1 cellular context compared by ENCODE assay signal in genomic region chrX:21661316-21661715, GRCh38.
TF ChIP-seq lines count a peak whose summit lies in the region.

No MANE protein-coding gene starts in this region.

TF ChIP-seq in A549, 52 proteins besides CTCF, POLR2A, EP300 and RAD21 (continued from another document):
- TF ChIP-seq MAZ (IDR thresholded peaks at IDR 0.05; ENCODE audit: borderline replicate concordance, low read depth, low read length) (no peak), CBX8 (IDR thresholded peaks at IDR 0.05) (no peak), JUNB (IDR thresholded peaks at IDR 0.05) (no peak), ZSCAN20 (CRISPR knock-in tag; IDR thresholded peaks at IDR 0.05) (no peak), RCOR1 (IDR thresholded peaks at IDR 0.05; ENCODE audit: low read depth, low read length) (no peak)
- TF ChIP-seq, protein P1, sequence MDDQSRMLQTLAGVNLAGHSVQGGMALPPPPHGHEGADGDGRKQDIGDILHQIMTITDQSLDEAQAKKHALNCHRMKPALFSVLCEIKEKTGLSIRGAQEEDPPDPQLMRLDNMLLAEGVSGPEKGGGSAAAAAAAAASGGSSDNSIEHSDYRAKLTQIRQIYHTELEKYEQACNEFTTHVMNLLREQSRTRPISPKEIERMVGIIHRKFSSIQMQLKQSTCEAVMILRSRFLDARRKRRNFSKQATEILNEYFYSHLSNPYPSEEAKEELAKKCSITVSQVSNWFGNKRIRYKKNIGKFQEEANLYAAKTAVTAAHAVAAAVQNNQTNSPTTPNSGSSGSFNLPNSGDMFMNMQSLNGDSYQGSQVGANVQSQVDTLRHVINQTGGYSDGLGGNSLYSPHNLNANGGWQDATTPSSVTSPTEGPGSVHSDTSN (IDR thresholded peaks at IDR 0.05) = no peak
